ENCODE assay signal across 12 cellular contexts in the genomic region with DNA sequence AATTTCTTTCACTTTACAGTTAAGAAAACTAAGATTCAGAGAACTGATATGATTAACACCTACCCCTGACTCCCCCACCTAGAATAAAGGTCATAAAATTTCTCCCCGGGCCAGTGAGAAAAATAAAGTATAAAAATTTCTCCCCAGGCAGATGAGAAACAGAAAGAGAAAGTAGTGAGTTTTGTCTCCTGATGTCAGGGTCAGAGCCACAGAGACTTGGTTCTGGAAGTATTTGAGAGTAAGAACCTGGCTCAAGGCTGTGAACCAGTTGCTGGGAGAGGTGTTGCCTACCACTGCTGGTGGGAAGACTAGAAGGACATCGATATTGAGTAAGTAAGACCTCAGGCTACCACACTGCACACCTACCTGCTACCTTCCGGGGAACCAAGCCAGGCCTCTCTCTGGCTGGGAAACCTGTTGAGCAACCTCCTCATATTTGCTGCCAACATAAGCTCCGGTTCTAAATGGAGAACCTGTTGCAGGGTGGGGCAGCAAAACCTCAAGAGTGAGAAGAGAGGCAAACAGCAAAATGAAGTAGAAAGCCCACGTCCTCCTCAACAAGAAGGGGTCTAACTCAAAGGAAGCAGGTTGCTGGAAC.
A peak's percentile ranks its signal among the peaks of the same experiment; 100 is the strongest.
DNase-seq lines count a peak whose midpoint lies in the region; ATAC-seq and TF ChIP-seq lines count a peak whose summit lies in the region.
"Had no signal": no experiment of that assay in that cellular context is flagged by ENCODE, and none has a peak within 500 bp of the region (broad histone marks: within the 10 kb centered on the region; RNA-seq: fewer than 3 reads in every experiment).

No MANE protein-coding gene starts in this region.

- peaks cover 46% of the 10 kb centered on the region for H3K4me1 Mint-ChIP-seq in CD14-positive monocyte
- peaks cover 9% of the 10 kb centered on the region for H3K4me1 Mint-ChIP-seq in stimulated activated memory B cell treated with anti-CD40 and anti-IgM and Interleukin-4, amounts not matched to agents 10 μg/mL and 1 μg/mL and 100 μg/mL, for 72 hours

- no peak for DNase-seq in CD14-positive monocyte (ENCODE audit: low spot score)
- peak; percentile 1 for DNase-seq in NCI-H2196 treated with DMSO at 0.1 percent for 48 hours (lab: John Stamatoyannopoulos, UW; ENCODE audit: unreplicated experiment)
- peak; percentile 41 to 60 for DNase-seq in left colon
- no peak for DNase-seq in AG20443 (ENCODE audit: low spot score)
- no peak for DNase-seq in NCI-H1105 (lab: John Stamatoyannopoulos, UW)
- no peak for DNase-seq in NCI-H2107 treated with DMSO at 0.1 percent for 48 hours (lab: John Stamatoyannopoulos, UW; ENCODE audit: unreplicated experiment)
- DNase-seq: activated T-cell treated with anti-CD3 and anti-CD28 coated beads, Interleukin-2, amount 50 U/mL, for 72 hours; erythroblast; MG63; stimulated activated CD4-positive, alpha-beta T cell treated with anti-CD3 and anti-CD28 coated beads, Interleukin-2, amount 100 ng/mL, for 48 hours had no signal

- H3K27ac Mint-ChIP-seq in CD14-positive monocyte: peak overlapping the region; percentile 85 to 92 (median 92)
- H3K27ac Mint-ChIP-seq in stimulated activated memory B cell treated with anti-CD40 and anti-IgM and Interleukin-4, amounts not matched to agents 10 μg/mL and 1 μg/mL and 100 μg/mL, for 72 hours: no peak overlapping the region
- H3K27ac Mint-ChIP-seq: activated T-cell treated with anti-CD3 and anti-CD28 coated beads, Interleukin-2, amount 50 U/mL, for 72 hours had no signal

- H3K36me3 Mint-ChIP-seq in CD14-positive monocyte: peaks cover 8 to 20% of the 10 kb centered on the region in 2 donors
- H3K36me3 Mint-ChIP-seq in stimulated activated memory B cell treated with anti-CD40 and anti-IgM and Interleukin-4, amounts not matched to agents 10 μg/mL and 1 μg/mL and 100 μg/mL, for 72 hours: peaks cover 6% of the 10 kb centered on the region

- no peak for TF ChIP-seq CTCF in CD14-positive monocyte (IDR thresholded peaks at IDR 0.05)

- H3K9me3 Mint-ChIP-seq in CD14-positive monocyte: peaks cover 0 to 13% (median 7%) of the 10 kb centered on the region in 7 donors
- H3K9me3 Mint-ChIP-seq in stimulated activated memory B cell treated with anti-CD40 and anti-IgM and Interleukin-4, amounts not matched to agents 10 μg/mL and 1 μg/mL and 100 μg/mL, for 72 hours: no peaks in the 10 kb centered on the region

- peaks cover 0 to 2% (median 2%) of the 10 kb centered on the region in 3 donors for H3K27me3 Mint-ChIP-seq in CD14-positive monocyte (ENCODE audit: low read depth in 3 of 3)
- H3K27me3 Mint-ChIP-seq in stimulated activated memory B cell treated with anti-CD40 and anti-IgM and Interleukin-4, amounts not matched to agents 10 μg/mL and 1 μg/mL and 100 μg/mL, for 72 hours: no peaks in the 10 kb centered on the region

- ATAC-seq in GM21423 (IDR thresholded peaks at IDR 0.05; ENCODE audit: unreplicated experiment) (peak; percentile 60), left colon (peak; percentile 99)
- no peak for ATAC-seq in stimulated activated memory B cell treated with anti-CD40 and anti-IgM and Interleukin-4, amounts not matched to agents 10 μg/mL and 1 μg/mL and 100 μg/mL, for 72 hours
- ATAC-seq: activated T-cell treated with anti-CD3 and anti-CD28 coated beads, Interleukin-2, amount 50 U/mL, for 72 hours had no signal

- intact Hi-C loops in CD14-positive monocyte (cut with micrococcal nuclease) (loop anchor here in 1 of 2 donors (10.0 kb wide), 1 partner anchor 107 kb away; a partner anchor contains a TSS), left colon (cut with DNase I, micrococcal nuclease) (no loop called here)

- peak overlapping the region; percentile 41 to 64 for H3K4me3 Mint-ChIP-seq in CD14-positive monocyte
- no peak overlapping the region for H3K4me3 Mint-ChIP-seq in stimulated activated memory B cell treated with anti-CD40 and anti-IgM and Interleukin-4, amounts not matched to agents 10 μg/mL and 1 μg/mL and 100 μg/mL, for 72 hours
- H3K4me3 Mint-ChIP-seq: activated T-cell treated with anti-CD3 and anti-CD28 coated beads, Interleukin-2, amount 50 U/mL, for 72 hours had no signal

Comparison
In these comparisons a context has a peak if more than half of its experiments do, and no peak if none do; other contexts are left out.
1. DNase-seq: peak in NCI-H2196 treated with DMSO at 0.1 percent for 48 hours (single experiment) and left colon (2 of 2); none in CD14-positive monocyte (single experiment), AG20443 (single experiment), NCI-H1105 (single experiment) and NCI-H2107 treated with DMSO at 0.1 percent for 48 hours (single experiment).